In the genomic region with DNA sequence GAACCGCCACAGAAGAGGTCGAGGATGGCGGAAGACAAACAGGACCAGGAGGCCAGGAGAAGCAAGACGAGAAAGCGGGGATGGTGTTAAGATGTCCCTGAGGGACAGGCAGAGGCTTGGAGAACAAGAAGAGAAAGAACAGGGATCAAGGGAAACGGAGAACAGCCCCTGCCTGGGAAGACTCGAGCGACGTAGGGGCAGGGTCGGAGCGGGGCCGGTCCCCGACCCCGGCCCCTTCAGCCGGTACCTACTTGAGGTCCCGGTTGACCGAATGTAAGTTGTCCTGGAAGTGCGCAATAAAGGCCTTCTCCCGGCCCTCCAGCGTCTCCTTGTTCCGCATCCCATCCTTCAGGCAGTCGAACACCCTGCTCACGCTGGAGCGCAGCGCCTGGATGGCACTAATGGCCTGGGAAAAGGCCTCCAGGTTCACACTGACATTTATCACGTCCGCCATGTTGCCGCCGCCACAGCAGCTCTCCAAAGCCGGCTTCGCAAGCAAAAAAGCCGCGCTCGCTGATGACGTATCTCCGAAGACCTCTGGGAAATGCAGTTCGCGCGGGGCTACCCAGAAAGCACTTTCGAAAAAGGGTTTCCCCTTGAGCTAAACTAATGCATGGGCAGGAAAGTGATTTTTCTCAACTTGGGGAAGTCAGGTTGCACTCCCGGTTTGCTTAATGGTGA, we compare ENCODE assay signal across 1 cellular context.
TF ChIP-seq lines count a peak whose summit lies in the region.

A gene with protein sequence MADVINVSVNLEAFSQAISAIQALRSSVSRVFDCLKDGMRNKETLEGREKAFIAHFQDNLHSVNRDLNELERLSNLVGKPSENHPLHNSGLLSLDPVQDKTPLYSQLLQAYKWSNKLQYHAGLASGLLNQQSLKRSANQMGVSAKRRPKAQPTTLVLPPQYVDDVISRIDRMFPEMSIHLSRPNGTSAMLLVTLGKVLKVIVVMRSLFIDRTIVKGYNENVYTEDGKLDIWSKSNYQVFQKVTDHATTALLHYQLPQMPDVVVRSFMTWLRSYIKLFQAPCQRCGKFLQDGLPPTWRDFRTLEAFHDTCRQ (minus strand): TSS at position 477 of the 681 bp plus-strand sequence. CDS start 23 bp downstream, at position 454.

TF ChIP-seq in GM12878, 131 proteins besides CTCF, POLR2A, EP300 and RAD21 (continued from another document):
- TF ChIP-seq, protein P1, sequence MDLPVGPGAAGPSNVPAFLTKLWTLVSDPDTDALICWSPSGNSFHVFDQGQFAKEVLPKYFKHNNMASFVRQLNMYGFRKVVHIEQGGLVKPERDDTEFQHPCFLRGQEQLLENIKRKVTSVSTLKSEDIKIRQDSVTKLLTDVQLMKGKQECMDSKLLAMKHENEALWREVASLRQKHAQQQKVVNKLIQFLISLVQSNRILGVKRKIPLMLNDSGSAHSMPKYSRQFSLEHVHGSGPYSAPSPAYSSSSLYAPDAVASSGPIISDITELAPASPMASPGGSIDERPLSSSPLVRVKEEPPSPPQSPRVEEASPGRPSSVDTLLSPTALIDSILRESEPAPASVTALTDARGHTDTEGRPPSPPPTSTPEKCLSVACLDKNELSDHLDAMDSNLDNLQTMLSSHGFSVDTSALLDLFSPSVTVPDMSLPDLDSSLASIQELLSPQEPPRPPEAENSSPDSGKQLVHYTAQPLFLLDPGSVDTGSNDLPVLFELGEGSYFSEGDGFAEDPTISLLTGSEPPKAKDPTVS (IDR thresholded peaks at IDR 0.05; ENCODE audit: low read depth, low read length), result no peak
- TF ChIP-seq IRF4 (IDR thresholded peaks at IDR 0.05; ENCODE audit: low read depth, low read length) (peak; percentile 17; the same call in 1 of the 2 replicates), NR2C1 (IDR thresholded peaks at IDR 0.05) (peak; percentile 57; the same call in 1 of the 2 replicates), IKZF2 (IDR thresholded peaks at IDR 0.05) (no peak), ZNF217 (IDR thresholded peaks at IDR 0.05) (no peak), BMI1 (IDR thresholded peaks at IDR 0.05; ENCODE audit: borderline replicate concordance) (no peak), EZH2 (IDR thresholded peaks at IDR 0.05; ENCODE audit: borderline replicate concordance, control insufficient read depth, low read depth, low read length) (no peak), YY1 (IDR thresholded peaks at IDR 0.05; ENCODE audit: low read depth, low read length) (peak; percentile 95), CREM (IDR thresholded peaks at IDR 0.05; ENCODE audit: low read depth) (peak; percentile 99), MTA2 (IDR thresholded peaks at IDR 0.05; ENCODE audit: low read depth) (no peak), NBN (IDR thresholded peaks at IDR 0.05) (peak; percentile 87), SUPT20H (IDR thresholded peaks at IDR 0.05; ENCODE audit: borderline replicate concordance, control insufficient read depth, low read depth, low read length) (no peak), ATF7 (IDR thresholded peaks at IDR 0.05; ENCODE audit: low read depth) (peak; percentile 83), NR2F1 (conservative IDR thresholded peaks at IDR 0.05) (no peak), HDAC2 (IDR thresholded peaks at IDR 0.05) (no peak), TAF1 (IDR thresholded peaks at IDR 0.05; ENCODE audit: borderline replicate concordance, low read depth, low read length) (peak; percentile 62; the same call in 1 of the 2 replicates), ZSCAN29 (IDR thresholded peaks at IDR 0.05) (no peak), SREBF1 (IDR thresholded peaks at IDR 0.05; ENCODE audit: low read length) (peak; percentile 68)
- TF ChIP-seq, protein P2, sequence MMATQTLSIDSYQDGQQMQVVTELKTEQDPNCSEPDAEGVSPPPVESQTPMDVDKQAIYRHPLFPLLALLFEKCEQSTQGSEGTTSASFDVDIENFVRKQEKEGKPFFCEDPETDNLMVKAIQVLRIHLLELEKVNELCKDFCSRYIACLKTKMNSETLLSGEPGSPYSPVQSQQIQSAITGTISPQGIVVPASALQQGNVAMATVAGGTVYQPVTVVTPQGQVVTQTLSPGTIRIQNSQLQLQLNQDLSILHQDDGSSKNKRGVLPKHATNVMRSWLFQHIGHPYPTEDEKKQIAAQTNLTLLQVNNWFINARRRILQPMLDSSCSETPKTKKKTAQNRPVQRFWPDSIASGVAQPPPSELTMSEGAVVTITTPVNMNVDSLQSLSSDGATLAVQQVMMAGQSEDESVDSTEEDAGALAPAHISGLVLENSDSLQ (IDR thresholded peaks at IDR 0.05), result no peak
- TF ChIP-seq, protein P3, sequence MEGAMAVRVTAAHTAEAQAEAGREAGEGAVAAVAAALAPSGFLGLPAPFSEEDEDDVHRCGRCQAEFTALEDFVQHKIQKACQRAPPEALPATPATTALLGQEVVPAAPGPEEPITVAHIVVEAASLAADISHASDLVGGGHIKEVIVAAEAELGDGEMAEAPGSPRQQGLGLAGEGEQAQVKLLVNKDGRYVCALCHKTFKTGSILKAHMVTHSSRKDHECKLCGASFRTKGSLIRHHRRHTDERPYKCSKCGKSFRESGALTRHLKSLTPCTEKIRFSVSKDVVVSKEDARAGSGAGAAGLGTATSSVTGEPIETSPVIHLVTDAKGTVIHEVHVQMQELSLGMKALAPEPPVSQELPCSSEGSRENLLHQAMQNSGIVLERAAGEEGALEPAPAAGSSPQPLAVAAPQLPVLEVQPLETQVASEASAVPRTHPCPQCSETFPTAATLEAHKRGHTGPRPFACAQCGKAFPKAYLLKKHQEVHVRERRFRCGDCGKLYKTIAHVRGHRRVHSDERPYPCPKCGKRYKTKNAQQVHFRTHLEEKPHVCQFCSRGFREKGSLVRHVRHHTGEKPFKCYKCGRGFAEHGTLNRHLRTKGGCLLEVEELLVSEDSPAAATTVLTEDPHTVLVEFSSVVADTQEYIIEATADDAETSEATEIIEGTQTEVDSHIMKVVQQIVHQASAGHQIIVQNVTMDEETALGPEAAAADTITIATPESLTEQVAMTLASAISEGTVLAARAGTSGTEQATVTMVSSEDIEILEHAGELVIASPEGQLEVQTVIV (IDR thresholded peaks at IDR 0.05; ENCODE audit: borderline replicate concordance, partially characterized antibody), result no peak
- TF ChIP-seq, protein P4, sequence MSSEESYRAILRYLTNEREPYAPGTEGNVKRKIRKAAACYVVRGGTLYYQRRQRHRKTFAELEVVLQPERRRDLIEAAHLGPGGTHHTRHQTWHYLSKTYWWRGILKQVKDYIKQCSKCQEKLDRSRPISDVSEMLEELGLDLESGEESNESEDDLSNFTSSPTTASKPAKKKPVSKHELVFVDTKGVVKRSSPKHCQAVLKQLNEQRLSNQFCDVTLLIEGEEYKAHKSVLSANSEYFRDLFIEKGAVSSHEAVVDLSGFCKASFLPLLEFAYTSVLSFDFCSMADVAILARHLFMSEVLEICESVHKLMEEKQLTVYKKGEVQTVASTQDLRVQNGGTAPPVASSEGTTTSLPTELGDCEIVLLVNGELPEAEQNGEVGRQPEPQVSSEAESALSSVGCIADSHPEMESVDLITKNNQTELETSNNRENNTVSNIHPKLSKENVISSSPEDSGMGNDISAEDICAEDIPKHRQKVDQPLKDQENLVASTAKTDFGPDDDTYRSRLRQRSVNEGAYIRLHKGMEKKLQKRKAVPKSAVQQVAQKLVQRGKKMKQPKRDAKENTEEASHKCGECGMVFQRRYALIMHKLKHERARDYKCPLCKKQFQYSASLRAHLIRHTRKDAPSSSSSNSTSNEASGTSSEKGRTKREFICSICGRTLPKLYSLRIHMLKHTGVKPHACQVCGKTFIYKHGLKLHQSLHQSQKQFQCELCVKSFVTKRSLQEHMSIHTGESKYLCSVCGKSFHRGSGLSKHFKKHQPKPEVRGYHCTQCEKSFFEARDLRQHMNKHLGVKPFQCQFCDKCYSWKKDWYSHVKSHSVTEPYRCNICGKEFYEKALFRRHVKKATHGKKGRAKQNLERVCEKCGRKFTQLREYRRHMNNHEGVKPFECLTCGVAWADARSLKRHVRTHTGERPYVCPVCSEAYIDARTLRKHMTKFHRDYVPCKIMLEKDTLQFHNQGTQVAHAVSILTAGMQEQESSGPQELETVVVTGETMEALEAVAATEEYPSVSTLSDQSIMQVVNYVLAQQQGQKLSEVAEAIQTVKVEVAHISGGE (CRISPR knock-in tag; IDR thresholded peaks at IDR 0.05), result no peak
- TF ChIP-seq, protein P5, sequence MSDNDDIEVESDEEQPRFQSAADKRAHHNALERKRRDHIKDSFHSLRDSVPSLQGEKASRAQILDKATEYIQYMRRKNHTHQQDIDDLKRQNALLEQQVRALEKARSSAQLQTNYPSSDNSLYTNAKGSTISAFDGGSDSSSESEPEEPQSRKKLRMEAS (IDR thresholded peaks at IDR 0.05; ENCODE audit: low read depth, low read length), result peak; percentile 30; the same call in 1 of the 2 replicates
- TF ChIP-seq, protein P6, sequence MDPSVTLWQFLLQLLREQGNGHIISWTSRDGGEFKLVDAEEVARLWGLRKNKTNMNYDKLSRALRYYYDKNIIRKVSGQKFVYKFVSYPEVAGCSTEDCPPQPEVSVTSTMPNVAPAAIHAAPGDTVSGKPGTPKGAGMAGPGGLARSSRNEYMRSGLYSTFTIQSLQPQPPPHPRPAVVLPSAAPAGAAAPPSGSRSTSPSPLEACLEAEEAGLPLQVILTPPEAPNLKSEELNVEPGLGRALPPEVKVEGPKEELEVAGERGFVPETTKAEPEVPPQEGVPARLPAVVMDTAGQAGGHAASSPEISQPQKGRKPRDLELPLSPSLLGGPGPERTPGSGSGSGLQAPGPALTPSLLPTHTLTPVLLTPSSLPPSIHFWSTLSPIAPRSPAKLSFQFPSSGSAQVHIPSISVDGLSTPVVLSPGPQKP (IDR thresholded peaks at IDR 0.05; ENCODE audit: low read depth, low read length), result no peak
TF ChIP-seq in GM12878: peak in this region for 36.
